Comparison of ENCODE assay signal across 8 cellular contexts in the genomic region with DNA sequence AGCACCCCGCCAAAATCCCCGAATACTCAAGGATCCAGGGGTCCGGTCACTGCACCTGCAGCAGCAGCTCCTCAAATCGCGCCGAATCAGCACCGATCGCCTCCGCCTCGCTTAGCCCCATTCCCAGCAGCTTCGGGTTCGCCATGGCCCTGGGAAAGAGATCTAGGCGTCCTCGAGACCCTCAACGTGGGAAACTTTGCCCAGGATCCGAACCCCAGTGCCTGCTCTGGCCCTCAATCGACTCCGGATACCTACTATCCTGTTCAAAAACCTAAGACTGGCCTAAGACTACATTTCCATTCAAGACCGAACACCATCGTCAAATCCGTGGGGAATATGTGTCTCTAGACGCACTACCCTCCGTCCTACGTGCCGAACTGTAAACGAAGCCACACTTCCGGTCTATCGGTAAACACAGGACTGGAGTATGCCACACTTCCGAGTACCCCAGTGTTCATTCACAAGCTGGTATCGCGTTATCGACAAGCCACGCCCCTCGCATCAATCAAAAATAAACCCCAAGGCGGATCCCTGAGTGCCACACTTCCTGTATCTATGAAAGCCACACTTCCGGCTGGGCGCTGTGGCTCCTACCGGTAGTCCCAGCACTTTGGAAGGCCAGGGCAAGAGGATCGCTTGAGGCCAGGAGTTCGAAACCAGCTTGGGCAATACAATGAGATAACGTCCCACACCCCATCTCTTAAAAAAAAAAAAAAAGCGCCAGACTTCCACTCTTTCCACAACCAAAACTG. TPM values are rescaled to one million over a fixed set of nuclear protein-coding genes. Genes with fewer than 3 reads are reported as not detected.
A peak's percentile ranks its signal among the peaks of the same experiment; 100 is the strongest.
DNase-seq lines count a peak whose midpoint lies in the region; ATAC-seq and TF ChIP-seq lines count a peak whose summit lies in the region.

PIH1D1 (minus strand) TSS at position 385 of the 752 bp plus-strand sequence; CDS start at position 145, 240 bp downstream.

- peak; percentile 91 for TF ChIP-seq POLR2A in erythroblast (IDR thresholded peaks at IDR 0.05; ENCODE audit: low read length)

- DNase-seq in DMS 273 treated with DMSO at 0.1 percent for 48 hours (lab: John Stamatoyannopoulos, UW) (peak; percentile 99), PC-3 (peak; percentile 100), activated T-cell treated with anti-CD3 and anti-CD28 coated beads for 48 hours (ENCODE audit: low read depth) (peak; percentile 88), erythroblast (lab: John Stamatoyannopoulos, UW) (peak; percentile 98 to 100)
- peak; percentile 95 for DNase-seq in stimulated activated CD8-positive, alpha-beta memory T cell treated with anti-CD3 and anti-CD28 coated beads, Interleukin-4, amount 100 ng/mL, for 48 hours

- H3K9ac ChIP-seq in PC-3 (ENCODE audit: low read length): peak within 1 kb of the TSS; percentile 86
- peak within 1 kb of the TSS; percentile 95 to 98 for H3K9ac ChIP-seq in mucosa of rectum (ENCODE audit: low read depth in 1 of 2, low read length in 2 of 2)

- H3K4me3 ChIP-seq in PC-3 (ENCODE audit: low read length) (peak within 1 kb of the TSS; percentile 80), mucosa of rectum (ENCODE audit: low read length in 2 of 2) (peak within 1 kb of the TSS; percentile 99 to 100)

- H3K27me3 ChIP-seq in PC-3 (ENCODE audit: low read length) (no peaks in the 10 kb centered on the region), mucosa of rectum (ENCODE audit: control insufficient read depth in 2 of 2, insufficient read depth in 2 of 2, low read length in 2 of 2) (no peaks in the 10 kb centered on the region)

- intact Hi-C loops in PC-3 (cut with micrococcal nuclease): loop anchor here (1.0 kb wide), 2 partner anchors 8 to 36 kb away; partner anchors contain the start of gene RPL13A

- H3K36me3 ChIP-seq in PC-3 (ENCODE audit: low read depth, low read length) (peaks cover 3% of the 10 kb centered on the region; the same call in 1 of the 2 replicates), mucosa of rectum (ENCODE audit: control insufficient read depth in 2 of 2, insufficient read depth in 2 of 2, low read length in 2 of 2) (peaks cover 10 to 13% of the 10 kb centered on the region in 2 donors)

- H3K79me2 ChIP-seq in PC-3 (ENCODE audit: low read length): peaks cover 18% of the 10 kb centered on the region

- POLR2A ChIA-PET in PC-3 (lab: Charles Lee; ENCODE audit: unreplicated experiment): interaction anchor here (0.5 to 0.6 kb wide), 4 partner anchors 33 to 337 kb away, joined by 3 to 14 read pairs (median 12); partner anchors contain the start of gene TEAD2

- BruUV-seq in PC-3 (replicated peaks; lab: Mats Ljungman, UMichigan): TSS peak; percentile 96

- no peak for TF ChIP-seq EP300 in Ishikawa (IDR thresholded peaks at IDR 0.05; ENCODE audit: borderline replicate concordance)

- CTCF ChIA-PET in PC-3 (lab: Charles Lee): interaction anchor here (0.6 kb wide), 2 partner anchors 90 to 95 kb away, joined by 4 to 8 read pairs; partner anchors contain the start of gene TEAD2

- H3F3A ChIP-seq in PC-3 (ENCODE audit: low read length, unreplicated experiment): no peaks in the 10 kb centered on the region

- no peaks in the 10 kb centered on the region for H3K9me2 ChIP-seq in PC-3 (replicated peaks; ENCODE audit: low read length)

- H4K20me1 ChIP-seq in PC-3 (ENCODE audit: low read length): no peaks in the 10 kb centered on the region

- no peaks in the 10 kb centered on the region for H3K9me3 ChIP-seq in PC-3 (ENCODE audit: low read length)
- no peaks in the 10 kb centered on the region for H3K9me3 ChIP-seq in mucosa of rectum (ENCODE audit: control insufficient read depth in 2 of 2, low read length in 2 of 2)

- H3K4me1 ChIP-seq in PC-3 (ENCODE audit: insufficient read depth, low read length) (peaks cover 8% of the 10 kb centered on the region; the same call in 1 of the 2 replicates), mucosa of rectum (ENCODE audit: control insufficient read depth in 2 of 2, insufficient read depth in 2 of 2, low read length in 2 of 2) (peaks cover 14 to 23% of the 10 kb centered on the region in 2 donors)

- H3K27ac ChIP-seq in PC-3 (ENCODE audit: low read length) (peak within 1 kb of the TSS; percentile 11; the same call in 1 of the 2 replicates), mucosa of rectum (ENCODE audit: low read depth in 2 of 2, low read length in 2 of 2) (peak within 1 kb of the TSS; percentile 85 to 98)

- peak within 1 kb of the TSS; percentile 78 for H2AFZ ChIP-seq in PC-3 (ENCODE audit: low read length)

- ATAC-seq in GM21529 (IDR thresholded peaks at IDR 0.05; ENCODE audit: unreplicated experiment): peak; percentile 59
- ATAC-seq in PC-3: peak; percentile 97

- TF ChIP-seq RAD21 in Ishikawa (IDR thresholded peaks at IDR 0.05; ENCODE audit: low read depth): no peak

- H3K4me2 ChIP-seq in PC-3 (ENCODE audit: low read length): peak within 1 kb of the TSS; percentile 88

- TF ChIP-seq CTCF in PC-3 (conservative IDR thresholded peaks at IDR 0.05; ENCODE audit: low read depth, low read length): no peak

TF ChIP-seq in Ishikawa, 13 proteins besides CTCF, POLR2A, EP300 and RAD21:
- TF ChIP-seq CEBPB (IDR thresholded peaks at IDR 0.05): no peak
- TF ChIP-seq MAX (IDR thresholded peaks at IDR 0.05): peak; percentile 70
- peak; percentile 3; the same call in 1 of the 2 replicates for TF ChIP-seq YY1 (IDR thresholded peaks at IDR 0.05; ENCODE audit: low read depth)
- no peak for TF ChIP-seq ZBTB7A (IDR thresholded peaks at IDR 0.05; ENCODE audit: low read depth)
- TF ChIP-seq TAF1 (IDR thresholded peaks at IDR 0.05; ENCODE audit: low read depth): peak; percentile 71; the same call in 1 of the 2 replicates

RNA-seq across cellular contexts. Expression of gene PIH1D1, which starts in this region (rescaled TPM):
- total RNA-seq in PC-3 (2014; rRNA removed): 171 and 200 TPM in 2 replicates

Comparison
In these comparisons a context has a peak if more than half of its experiments do, and no peak if none do; other contexts are left out.
1. Peak in every context shown above with its lines: DNase-seq, ATAC-seq, H3K4me3 ChIP-seq and H3K27ac ChIP-seq.